Comparison of ENCODE assay signal across 8 cellular contexts in genomic region chr17:7572338-7572587, GRCh38. TPM values are rescaled to one million over a fixed set of nuclear protein-coding genes. Genes with fewer than 3 reads are reported as not detected.
DNase-seq lines count a peak whose midpoint lies in the region; ATAC-seq, FAIRE-seq and TF ChIP-seq lines count a peak whose summit lies in the region.

No MANE protein-coding gene starts in this region.

- peaks cover 2% of the 10 kb centered on the region for H3K9me3 Mint-ChIP-seq in endodermal cell

- H3K36me3 ChIP-seq in NT2/D1 (ENCODE audit: insufficient read depth, insufficient read length, low read length) (peaks cover 79% of the 10 kb centered on the region), endodermal cell (ENCODE audit: control insufficient read depth, insufficient read depth, low read length) (peaks cover 70% of the 10 kb centered on the region), pancreas (peaks cover 17 to 43% (median 40%) of the 10 kb centered on the region in 3 donors)

- H3K4me3 ChIP-seq in NT2/D1 (ENCODE audit: insufficient read length, low read depth) (peak overlapping the region; percentile 46), endodermal cell (ENCODE audit: low read length) (peak overlapping the region; percentile 89), pancreas (peak overlapping the region; percentile 2 to 88 (median 56))

- WGBS in endodermal cell (ENCODE audit: insufficient coverage in 1 of 2, insufficient read length in 1 of 2), 2 experiments: 0% methylated on average over 6 to 11 of the region's 11 CpGs
- 0% methylated on average over 11 of the region's 11 CpGs for WGBS in pancreas, 2 donors

- ATAC-seq in GM21390 (IDR thresholded peaks at IDR 0.05; ENCODE audit: unreplicated experiment) (peak; percentile 89), pancreas (no peak), HG03460 (IDR thresholded peaks at IDR 0.05; ENCODE audit: unreplicated experiment) (no peak), GM21381 (IDR thresholded peaks at IDR 0.05; ENCODE audit: unreplicated experiment) (no peak)

- H3K4me1 ChIP-seq in NT2/D1 (ENCODE audit: insufficient read depth, insufficient read length) (peaks cover 3% of the 10 kb centered on the region), endodermal cell (ENCODE audit: control insufficient read depth, insufficient read depth, low read length) (peaks cover 4% of the 10 kb centered on the region), pancreas (peaks cover 7 to 27% (median 10%) of the 10 kb centered on the region in 3 donors)

- H3K27ac Mint-ChIP-seq in endodermal cell: peak overlapping the region; percentile 98

- H3K4me1 Mint-ChIP-seq in endodermal cell: peaks cover 31% of the 10 kb centered on the region

- H3K27me3 Mint-ChIP-seq in endodermal cell (ENCODE audit: insufficient read depth): no peaks in the 10 kb centered on the region

- DNase-seq in NT2/D1 (ENCODE audit: low read depth, low spot score) (no peak), endodermal cell (no peak), pancreas (no peak), NCI-H1092 (lab: John Stamatoyannopoulos, UW) (no peak), posterior vena cava (ENCODE audit: low spot score) (no peak)

- peak overlapping the region; percentile 84 for H3K9ac ChIP-seq in NT2/D1 (ENCODE audit: insufficient read length, low read depth)
- peak overlapping the region; percentile 66 for H3K9ac ChIP-seq in endodermal cell (ENCODE audit: extremely low read depth, low read length, poor library complexity, severe bottlenecking)

- H3K36me3 Mint-ChIP-seq in endodermal cell (ENCODE audit: low read depth): peaks cover 74% of the 10 kb centered on the region

- intact Hi-C loops in pancreas (cut with DNase I): no loop called here
- intact Hi-C loops in posterior vena cava (cut with DNase I): loop anchor here in 1 of 2 donors (10.0 kb wide), 1 partner anchor 1373 kb away; no protein-coding TSS in a partner anchor

- TF ChIP-seq CTCF in endodermal cell (conservative IDR thresholded peaks at IDR 0.05): no peak
- no peak for TF ChIP-seq CTCF in pancreas (IDR thresholded peaks at IDR 0.05)

- H3K4me3 Mint-ChIP-seq in endodermal cell: peak overlapping the region; percentile 97

- H3K27me3 ChIP-seq in NT2/D1 (ENCODE audit: insufficient read depth, insufficient read length) (no peaks in the 10 kb centered on the region), endodermal cell (ENCODE audit: control insufficient read depth, insufficient read depth, low read length, poor library complexity, severe bottlenecking) (no peaks in the 10 kb centered on the region), pancreas (no peaks in the 10 kb centered on the region)

- no peaks in the 10 kb centered on the region for H3K9me3 ChIP-seq in NT2/D1 (ENCODE audit: insufficient read depth, low read length)
- no peaks in the 10 kb centered on the region for H3K9me3 ChIP-seq in endodermal cell (ENCODE audit: control insufficient read depth, low read length)
- no peaks in the 10 kb centered on the region for H3K9me3 ChIP-seq in pancreas

- no peak for FAIRE-seq in pancreas (lab: Jason Lieb, UNC)

- H3K27ac ChIP-seq in endodermal cell (ENCODE audit: low read depth, low read length) (peak overlapping the region; percentile 80), pancreas (peak overlapping the region; percentile 62 to 89 (median 69))

RNA-seq across cellular contexts. Expression of gene CD68, which starts 7.2 kb away (rescaled TPM):
- total RNA-seq in endodermal cell (under 1 TPM in 1 of 2 donors, not detected in 1; 0.44 TPM), pancreas (10 to 100 TPM in 3 of 6 donors, 1 to 10 TPM in 3; 3.7 to 60.0 (median 11.1) TPM), posterior vena cava (100 to 1,000 TPM; 111 to 158 TPM)
- polyA plus RNA-seq in endodermal cell (2013, experiment 1 of 2): not detected
- polyA plus RNA-seq in endodermal cell (2013, experiment 2 of 2): 0.25 TPM
- polyA plus RNA-seq in pancreas: 1 to 10 TPM; 1.8 to 9.7 TPM

RNA-seq across cellular contexts. Expression of gene SENP3, which starts 10.5 kb away (rescaled TPM):
- total RNA-seq in endodermal cell (10 to 100 TPM; 71.5 to 82.3 TPM), pancreas (10 to 100 TPM; 14.7 to 24.1 (median 15.7) TPM), posterior vena cava (10 to 100 TPM; 36.2 to 48.2 TPM)
- 81.6 TPM for polyA plus RNA-seq in endodermal cell (2013, experiment 1 of 2)
- polyA plus RNA-seq in endodermal cell (2013, experiment 2 of 2): 69.2 TPM
- 10 to 100 TPM; 25.5 to 33.1 TPM for polyA plus RNA-seq in pancreas

RNA-seq across cellular contexts. Expression of gene MPDU1, which starts 11.4 kb away (rescaled TPM):
- total RNA-seq in endodermal cell (10 to 100 TPM; 47.4 to 56.6 TPM), pancreas (10 to 100 TPM; 12.3 to 27.1 (median 18.3) TPM), posterior vena cava (10 to 100 TPM; 24.7 to 31.2 TPM)
- polyA plus RNA-seq in endodermal cell (2013, experiment 1 of 2): 57.7 TPM
- polyA plus RNA-seq in endodermal cell (2013, experiment 2 of 2): 50.7 TPM
- polyA plus RNA-seq in pancreas: 10 to 100 TPM; 46.3 to 48.2 TPM

RNA-seq across cellular contexts. Expression of gene TNFSF13, which starts 13.7 kb away (rescaled TPM):
- total RNA-seq in endodermal cell (1 to 10 TPM; 1.7 to 3.0 TPM), pancreas (10 to 100 TPM; 10.5 to 31.2 (median 15.4) TPM), posterior vena cava (10 to 100 TPM; 15.5 to 33.3 TPM)
- polyA plus RNA-seq in endodermal cell (2013, experiment 1 of 2): 0.46 TPM
- polyA plus RNA-seq in endodermal cell (2013, experiment 2 of 2): 1.4 TPM
- polyA plus RNA-seq in pancreas: 10 to 100 TPM; 16.9 to 17.8 TPM

RNA-seq across cellular contexts. Expression of gene SOX15, which starts 17.6 kb away (rescaled TPM):
- total RNA-seq in endodermal cell (1 to 10 TPM; 6.4 to 7.3 TPM), pancreas (under 1 TPM in 3 of 6 donors, not detected in 3; 0.18 to 0.35 (median 0.25) TPM), posterior vena cava (1 to 10 TPM; 2.1 to 2.5 TPM)
- polyA plus RNA-seq in endodermal cell (2013, experiment 1 of 2): 1.1 TPM
- polyA plus RNA-seq in endodermal cell (2013, experiment 2 of 2): 1.0 TPM
- 1 to 10 TPM in 1 of 2 donors, under 1 TPM in 1; 0.53 to 1.0 TPM for polyA plus RNA-seq in pancreas
